Comparison of ENCODE assay signal across 25 cellular contexts in genomic region chr17:45910667-45911066, GRCh38.
"Had no signal": no experiment of that assay in that cellular context is flagged by ENCODE, and none has a peak within 500 bp of the region (broad histone marks: within the 10 kb centered on the region; RNA-seq: fewer than 3 reads in every experiment).

No MANE protein-coding gene starts in this region.

- H3K9me3 ChIP-seq: body of pancreas had no signal

- H3K27ac ChIP-seq: body of pancreas, KMS-11, PC-9, RWPE1, WERI-Rb-1 had no signal

- H3K4me2 ChIP-seq: KMS-11, PC-9 had no signal

- ATAC-seq: activated CD8-positive, alpha-beta T cell treated with anti-CD3 and anti-CD28 coated beads for 36 hours; body of pancreas; Right ventricle myocardium inferior had no signal

- DNase-seq: activated CD4-positive, alpha-beta T cell treated with anti-CD3 and anti-CD28 coated beads for 1 hour; activated CD4-positive, alpha-beta T cell treated with anti-CD3 and anti-CD28 coated beads for 48 hours; activated CD4-positive, CD25-positive, alpha-beta regulatory T cell; activated CD8-positive, alpha-beta T cell treated with anti-CD3 and anti-CD28 coated beads for 36 hours; activated gamma-delta T cell; activated naive CD4-positive, alpha-beta T cell treated with Interleukin-2 at 50 U/mL for 16 hours; activated naive CD8-positive, alpha-beta T cell treated with anti-CD3 and anti-CD28 coated beads, Interleukin-2, amount 10 ng/mL, durations not matched to agents 7 days and 5 days; activated T-cell treated with anti-CD3 and anti-CD28 coated beads, Interleukin-2, amount 50 U/mL, for 24 hours; body of pancreas; NCI-H1105; NCI-H1436; NCI-H187; NCI-H2081; NCI-H510A; NCI-H526; NCI-H748 treated with DMSO at 0.1 percent for 48 hours; NK-92 treated with Interleukin-12 subunit alpha and Interleukin-12 subunit beta, amount 100 ng/mL, for 24 hours; PC-9; SIG-M5; SW 1271; T1000; WERI-Rb-1 had no signal

- H3K9ac ChIP-seq: KMS-11 had no signal

- H3K4me1 ChIP-seq: body of pancreas had no signal

- H3K4me3 ChIP-seq: body of pancreas, PC-9 had no signal
